9 cellular contexts compared by ENCODE assay signal in the genomic region with DNA sequence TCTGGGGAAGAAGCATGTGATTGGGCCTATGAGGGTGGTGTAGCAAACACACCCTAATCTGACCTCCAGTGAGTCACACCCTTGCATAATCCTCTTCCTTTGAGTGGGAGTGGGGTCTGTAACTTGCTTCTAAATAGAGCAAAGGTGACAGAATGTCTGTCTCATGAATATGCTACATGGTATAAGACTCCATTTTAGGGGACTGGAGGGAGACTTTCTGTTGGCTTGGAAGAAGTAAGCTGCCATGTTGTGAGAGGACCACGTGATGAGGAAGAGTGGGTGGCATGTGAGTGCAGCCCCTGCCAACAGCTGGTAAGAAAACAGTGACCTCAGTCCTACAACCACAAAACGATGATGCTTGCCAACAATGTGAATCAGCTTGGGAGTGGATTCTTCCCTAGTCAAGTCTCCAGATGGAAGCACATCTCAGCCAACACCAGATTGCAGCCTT. TPM values are rescaled to one million over a fixed set of nuclear protein-coding genes. Genes with fewer than 3 reads are reported as not detected.
DNase-seq lines count a peak whose midpoint lies in the region; ATAC-seq and TF ChIP-seq lines count a peak whose summit lies in the region.
"Had no signal": no experiment of that assay in that cellular context is flagged by ENCODE, and none has a peak within 500 bp of the region (broad histone marks: within the 10 kb centered on the region; RNA-seq: fewer than 3 reads in every experiment).

No MANE protein-coding gene starts in this region.

- H2AK5ac ChIP-seq in mesenchymal stem cell (ENCODE audit: low read length, severe bottlenecking), result no peak overlapping the region

- DNase-seq in DMS 273 (lab: John Stamatoyannopoulos, UW; ENCODE audit: unreplicated experiment) (peak; percentile 82), HL-60 (ENCODE audit: low read depth in 1 of 2, low spot score in 1 of 2) (peak; percentile 22 to 76), mesenchymal stem cell (peak; percentile 69), ecto neural progenitor cell (ENCODE audit: low spot score) (no peak), cerebellum (ENCODE audit: low spot score) (no peak), substantia nigra (lab: John Stamatoyannopoulos, UW) (no peak)
- no peak for DNase-seq in activated naive CD8-positive, alpha-beta T cell treated with anti-CD3 and anti-CD28 coated beads, Interleukin-2, amount 50 U/mL, for 24 hours
- DNase-seq: NCI-H187 treated with DMSO at 0.1 percent for 48 hours had no signal

- H3K79me1 ChIP-seq in mesenchymal stem cell (replicated peaks; ENCODE audit: low read length, poor library complexity, severe bottlenecking), result peaks cover 6% of the 10 kb centered on the region

- H3K27me3 Mint-ChIP-seq in activated naive CD8-positive, alpha-beta T cell treated with anti-CD3 and anti-CD28 coated beads, Interleukin-2, amount 50 U/mL, for 24 hours, result no peaks in the 10 kb centered on the region
- H3K27me3 Mint-ChIP-seq: memory B cell had no signal

- H3K27ac ChIP-seq in HL-60 (replicated peaks), result no peak overlapping the region
- no peak overlapping the region for H3K27ac ChIP-seq in mesenchymal stem cell (ENCODE audit: low read length, poor library complexity, severe bottlenecking)
- no peak overlapping the region for H3K27ac ChIP-seq in substantia nigra (ENCODE audit: low read depth, low read length, poor library complexity, severe bottlenecking)

- H3K27ac Mint-ChIP-seq in activated naive CD8-positive, alpha-beta T cell treated with anti-CD3 and anti-CD28 coated beads, Interleukin-2, amount 50 U/mL, for 24 hours, result peak overlapping the region; percentile 19
- H3K27ac Mint-ChIP-seq: memory B cell had no signal

- H2BK120ac ChIP-seq in mesenchymal stem cell (ENCODE audit: low read depth, low read length), result no peak overlapping the region

- no peak overlapping the region for H3K4me2 ChIP-seq in mesenchymal stem cell (ENCODE audit: low read length, poor library complexity, severe bottlenecking)

- H3K36me3 ChIP-seq in mesenchymal stem cell (ENCODE audit: control insufficient read depth in 1 of 2, insufficient read depth in 2 of 2, low read depth in 1 of 2, low read length in 2 of 2), result no peaks in the 10 kb centered on the region

- no peak for TF ChIP-seq CTCF in HL-60 (IDR thresholded peaks at IDR 0.05; ENCODE audit: insufficient read depth, low read length)

- no peak overlapping the region for H4K91ac ChIP-seq in mesenchymal stem cell (ENCODE audit: low read length)

- peak overlapping the region; percentile 80 for H3K9ac ChIP-seq in mesenchymal stem cell (ENCODE audit: low read length)

- no peak overlapping the region for H2AFZ ChIP-seq in mesenchymal stem cell (ENCODE audit: low read depth, low read length)

- no peaks in the 10 kb centered on the region for H3K9me3 ChIP-seq in mesenchymal stem cell (ENCODE audit: control insufficient read depth, low read length)

- H2BK5ac ChIP-seq in mesenchymal stem cell (ENCODE audit: low read depth, low read length, poor library complexity, severe bottlenecking), result no peak overlapping the region

- H2BK15ac ChIP-seq in mesenchymal stem cell (ENCODE audit: low read depth, poor library complexity, severe bottlenecking), result no peak overlapping the region

- no peak overlapping the region for H4K8ac ChIP-seq in mesenchymal stem cell (ENCODE audit: low read length)

- H3K4me3 Mint-ChIP-seq in activated naive CD8-positive, alpha-beta T cell treated with anti-CD3 and anti-CD28 coated beads, Interleukin-2, amount 50 U/mL, for 24 hours, result no peak overlapping the region
- H3K4me3 Mint-ChIP-seq: memory B cell had no signal

- H3K36me3 Mint-ChIP-seq in activated naive CD8-positive, alpha-beta T cell treated with anti-CD3 and anti-CD28 coated beads, Interleukin-2, amount 50 U/mL, for 24 hours (ENCODE audit: low read depth), result peaks cover under 1% of the 10 kb centered on the region

- H3K9me3 Mint-ChIP-seq in activated naive CD8-positive, alpha-beta T cell treated with anti-CD3 and anti-CD28 coated beads, Interleukin-2, amount 50 U/mL, for 24 hours, result no peaks in the 10 kb centered on the region
- H3K9me3 Mint-ChIP-seq: memory B cell had no signal

- 36% methylated on average over 2 of the region's 2 CpGs for WGBS in mesenchymal stem cell

- H3K4me3 ChIP-seq in HL-60 (replicated peaks; ENCODE audit: insufficient read depth, low read length) (no peak overlapping the region), mesenchymal stem cell (ENCODE audit: insufficient read depth in 1 of 2, low read depth in 1 of 2, low read length in 2 of 2) (no peak overlapping the region)

- ATAC-seq in activated naive CD8-positive, alpha-beta T cell treated with anti-CD3 and anti-CD28 coated beads, Interleukin-2, amount 50 U/mL, for 24 hours, result peak; percentile 22

- H2BK12ac ChIP-seq in mesenchymal stem cell (ENCODE audit: low read length in 2 of 2), result no peak overlapping the region

- no peak overlapping the region for H3K23ac ChIP-seq in mesenchymal stem cell (ENCODE audit: low read length in 2 of 2)

- H3K4ac ChIP-seq in mesenchymal stem cell (ENCODE audit: low read depth in 1 of 2, low read length in 2 of 2), result no peak overlapping the region

- H3K18ac ChIP-seq in mesenchymal stem cell (ENCODE audit: low read depth in 1 of 2, low read length in 2 of 2), result no peak overlapping the region

- H3K14ac ChIP-seq in mesenchymal stem cell (ENCODE audit: low read length in 2 of 2), result no peak overlapping the region

- H3K4me1 ChIP-seq in mesenchymal stem cell (ENCODE audit: control insufficient read depth, insufficient read depth, low read depth, low read length), result no peaks in the 10 kb centered on the region

- H3K27me3 ChIP-seq in HL-60 (ENCODE audit: insufficient read depth, poor library complexity, severe bottlenecking) (no peaks in the 10 kb centered on the region), mesenchymal stem cell (ENCODE audit: control insufficient read depth in 1 of 2, insufficient read depth in 1 of 2, low read length in 2 of 2) (peaks cover 0 to 10% of the 10 kb centered on the region in 2 experiments)

- peaks cover 32% of the 10 kb centered on the region for H3K4me1 Mint-ChIP-seq in activated naive CD8-positive, alpha-beta T cell treated with anti-CD3 and anti-CD28 coated beads, Interleukin-2, amount 50 U/mL, for 24 hours

RNA-seq across cellular contexts. Expression of gene AK9, which starts 3.7 kb away (rescaled TPM):
- polyA plus RNA-seq in mesenchymal stem cell (2013, experiment 1 of 2), result 1.9 TPM
- 2.3 TPM for polyA plus RNA-seq in mesenchymal stem cell (2013, experiment 2 of 2)
- total RNA-seq in cerebellum, result 30.1 TPM

RNA-seq across cellular contexts. Expression of gene FIG4, which starts 3.8 kb away (rescaled TPM):
- 7.7 TPM for polyA plus RNA-seq in mesenchymal stem cell (2013, experiment 1 of 2)
- 7.8 TPM for polyA plus RNA-seq in mesenchymal stem cell (2013, experiment 2 of 2)
- 32.8 TPM for total RNA-seq in cerebellum

Comparison
In these comparisons a context has a peak if more than half of its experiments do, and no peak if none do; other contexts are left out.
1. DNase-seq: peak in DMS 273 (single experiment), HL-60 (2 of 2) and mesenchymal stem cell (single experiment); none in activated naive CD8-positive, alpha-beta T cell treated with anti-CD3 and anti-CD28 coated beads, Interleukin-2, amount 50 U/mL, for 24 hours (single experiment), ecto neural progenitor cell (single experiment), cerebellum (single experiment) and substantia nigra (0 of 49).